1 cellular context compared by ENCODE assay signal in genomic region chr7:75969182-75969581, GRCh38.
TF ChIP-seq lines count a peak whose summit lies in the region.

No MANE protein-coding gene starts in this region.

TF ChIP-seq in WTC11, 78 proteins besides CTCF, POLR2A, EP300 and RAD21 (continued from another document):
- TF ChIP-seq FOXP4 (CRISPR knock-in tag; IDR thresholded peaks at IDR 0.05) (no peak), ZNF396 (CRISPR knock-in tag; IDR thresholded peaks at IDR 0.05; ENCODE audit: borderline replicate concordance) (no peak)
